ENCODE assay signal across 9 cellular contexts in the genomic region with DNA sequence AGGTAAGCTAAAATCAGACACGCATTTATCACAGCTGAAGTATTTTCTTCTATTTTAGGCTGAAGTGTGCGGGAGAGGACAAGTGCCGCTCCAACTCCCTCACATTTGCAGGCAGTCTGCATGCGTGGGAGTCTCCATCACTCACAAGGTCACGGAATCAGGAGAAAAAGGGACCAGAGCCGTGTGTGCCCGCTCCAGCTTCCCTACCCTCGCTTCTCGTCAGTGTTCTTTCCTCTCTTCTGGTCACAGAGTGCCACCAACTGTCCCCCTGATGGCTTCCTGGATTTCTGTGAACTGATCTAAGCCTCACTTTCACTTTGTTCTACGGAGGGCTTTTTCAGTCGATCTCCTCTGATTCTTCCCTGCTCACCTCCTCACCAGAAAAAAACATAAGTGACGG.
DNase-seq lines count a peak whose midpoint lies in the region; ATAC-seq and TF ChIP-seq lines count a peak whose summit lies in the region.
"Had no signal": no experiment of that assay in that cellular context is flagged by ENCODE, and none has a peak within 500 bp of the region (broad histone marks: within the 10 kb centered on the region; RNA-seq: fewer than 3 reads in every experiment).

No MANE protein-coding gene starts in this region.

- H3K36me3 Mint-ChIP-seq in Calu3 (ENCODE audit: insufficient read depth, unreplicated experiment): no peaks in the 10 kb centered on the region
- H3K36me3 Mint-ChIP-seq in activated CD8-positive, alpha-beta T cell treated with anti-CD3 and anti-CD28 coated beads, Interleukin-2, amount 10 ng/mL, durations not matched to agents 7 days and 5 days (ENCODE audit: low read depth): no peaks in the 10 kb centered on the region

- CTCF ChIA-PET in Calu3 (lab: Charles Lee): interaction anchor here (1.1 to 1.9 kb wide), 2 partner anchors 237 to 299 kb away, joined by 5 to 9 read pairs; no protein-coding TSS in a partner anchor
- CTCF ChIA-PET in activated CD8-positive, alpha-beta T cell treated with anti-CD3 and anti-CD28 coated beads, Interleukin-2, amount 10 ng/mL, durations not matched to agents 7 days and 5 days (lab: Charles Lee): no interaction called here

- intact Hi-C loops in Calu3 (cut with micrococcal nuclease; ENCODE audit: unreplicated experiment): loop anchor here (2.0 to 5.0 kb wide), 3 partner anchors 95 to 300 kb away; no protein-coding TSS in a partner anchor

- POLR2A ChIA-PET in activated CD8-positive, alpha-beta T cell treated with anti-CD3 and anti-CD28 coated beads, Interleukin-2, amount 10 ng/mL, durations not matched to agents 7 days and 5 days (lab: Charles Lee): no interaction called here

- peak; percentile 86 for ATAC-seq in GM19463 (IDR thresholded peaks at IDR 0.05; ENCODE audit: unreplicated experiment)
- ATAC-seq in activated CD8-positive, alpha-beta T cell treated with anti-CD3 and anti-CD28 coated beads, Interleukin-2, amount 10 ng/mL, durations not matched to agents 7 days and 5 days: no peak

- DNase-seq in Calu3: peak; percentile 38
- peak; percentile 60 for DNase-seq in HT1080 (ENCODE audit: low read depth)
- DNase-seq in activated CD8-positive, alpha-beta T cell treated with anti-CD3 and anti-CD28 coated beads, Interleukin-2, amount 10 ng/mL, durations not matched to agents 7 days and 5 days: no peak
- peak; percentile 17 for DNase-seq in putamen (ENCODE audit: low spot score)
- DNase-seq in NCI-H2029 treated with DMSO at 0.1 percent for 48 hours (lab: John Stamatoyannopoulos, UW): no peak
- no peak for DNase-seq in NCI-H187 treated with DMSO at 0.1 percent for 48 hours (lab: John Stamatoyannopoulos, UW)
- no peak for DNase-seq in cerebellar cortex (ENCODE audit: low spot score)

- no TSS peak for BruUV-seq in Calu3 (replicated peaks; lab: Mats Ljungman, UMichigan)

- H3K9me3 Mint-ChIP-seq in Calu3 (ENCODE audit: low read depth, unreplicated experiment): no peaks in the 10 kb centered on the region
- H3K9me3 Mint-ChIP-seq in activated CD8-positive, alpha-beta T cell treated with anti-CD3 and anti-CD28 coated beads, Interleukin-2, amount 10 ng/mL, durations not matched to agents 7 days and 5 days (ENCODE audit: insufficient read depth): peaks cover 4% of the 10 kb centered on the region

- no peaks in the 10 kb centered on the region for H3K27me3 Mint-ChIP-seq in Calu3 (ENCODE audit: unreplicated experiment)
- H3K27me3 Mint-ChIP-seq in activated CD8-positive, alpha-beta T cell treated with anti-CD3 and anti-CD28 coated beads, Interleukin-2, amount 10 ng/mL, durations not matched to agents 7 days and 5 days (ENCODE audit: low read depth): no peaks in the 10 kb centered on the region
- H3K27me3 Mint-ChIP-seq: central memory CD8-positive, alpha-beta T cell had no signal

- H3K4me1 Mint-ChIP-seq in Calu3 (ENCODE audit: low read depth, unreplicated experiment): no peaks in the 10 kb centered on the region
- no peaks in the 10 kb centered on the region for H3K4me1 Mint-ChIP-seq in activated CD8-positive, alpha-beta T cell treated with anti-CD3 and anti-CD28 coated beads, Interleukin-2, amount 10 ng/mL, durations not matched to agents 7 days and 5 days (ENCODE audit: low read depth)
- H3K4me1 Mint-ChIP-seq: central memory CD8-positive, alpha-beta T cell had no signal

- TF ChIP-seq CTCF in Calu3 (IDR thresholded peaks at IDR 0.05; ENCODE audit: unreplicated experiment): no peak

- peak overlapping the region; percentile 76 for H3K4me3 Mint-ChIP-seq in Calu3 (ENCODE audit: low read depth, unreplicated experiment)
- H3K4me3 Mint-ChIP-seq in activated CD8-positive, alpha-beta T cell treated with anti-CD3 and anti-CD28 coated beads, Interleukin-2, amount 10 ng/mL, durations not matched to agents 7 days and 5 days: peak overlapping the region; percentile 41
- H3K4me3 Mint-ChIP-seq: central memory CD8-positive, alpha-beta T cell had no signal

- H3K27ac Mint-ChIP-seq in Calu3 (ENCODE audit: unreplicated experiment): peak overlapping the region; percentile 67
- no peak overlapping the region for H3K27ac Mint-ChIP-seq in activated CD8-positive, alpha-beta T cell treated with anti-CD3 and anti-CD28 coated beads, Interleukin-2, amount 10 ng/mL, durations not matched to agents 7 days and 5 days

Comparison
In these comparisons a context has a peak if more than half of its experiments do, and no peak if none do; other contexts are left out.
1. DNase-seq: peak in Calu3 (single experiment), HT1080 (single experiment) and putamen (single experiment); none in activated CD8-positive, alpha-beta T cell treated with anti-CD3 and anti-CD28 coated beads, Interleukin-2, amount 10 ng/mL, durations not matched to agents 7 days and 5 days (single experiment), NCI-H2029 treated with DMSO at 0.1 percent for 48 hours (single experiment), NCI-H187 treated with DMSO at 0.1 percent for 48 hours (single experiment) and cerebellar cortex (single experiment).